16 cellular contexts compared by ENCODE assay signal in the genomic region with DNA sequence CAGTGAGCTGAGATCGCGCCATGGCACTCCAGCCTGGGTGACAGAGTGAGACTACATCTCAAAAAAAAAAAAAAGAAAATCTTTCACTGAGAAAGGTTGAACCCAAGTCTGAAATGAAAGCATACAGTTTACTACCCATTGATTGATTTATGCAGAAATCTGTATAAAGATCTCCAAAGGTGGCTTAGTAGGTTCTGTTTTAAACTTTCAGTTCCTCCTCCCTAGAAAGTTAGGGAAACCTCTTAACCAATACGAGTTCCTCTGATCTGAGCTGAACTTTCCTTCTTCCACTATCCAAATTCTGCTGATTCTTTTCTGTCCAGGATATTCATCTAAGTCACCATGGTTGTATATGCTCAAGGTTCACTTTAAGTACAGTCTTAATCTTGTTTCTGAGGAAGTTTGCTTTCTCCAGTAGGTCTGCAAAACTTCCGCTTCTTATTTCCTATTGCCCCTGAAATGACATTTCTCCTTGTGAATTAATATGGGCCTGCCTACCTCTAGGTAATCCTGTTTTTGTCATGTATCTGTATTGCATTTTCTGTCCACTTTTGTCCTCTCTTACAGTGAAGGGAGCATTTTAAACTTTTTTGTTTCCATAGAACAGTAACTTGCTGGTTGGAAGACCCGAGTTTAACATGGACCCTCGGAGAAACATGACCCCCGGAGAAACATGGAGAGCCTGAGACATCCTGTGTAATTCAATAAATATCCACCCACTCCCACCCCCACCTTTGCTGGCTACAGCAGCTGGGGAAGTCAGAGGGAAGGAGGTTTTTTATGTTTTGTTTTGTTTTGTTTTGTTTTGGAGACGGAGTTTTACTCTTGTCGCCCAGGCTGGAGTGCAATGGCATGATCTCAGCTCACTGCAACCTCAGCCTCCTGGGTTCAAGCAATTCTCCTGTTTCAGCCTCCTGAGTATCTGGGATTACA. TPM values are rescaled to one million over a fixed set of nuclear protein-coding genes. Genes with fewer than 3 reads are reported as not detected.
A peak's percentile ranks its signal among the peaks of the same experiment; 100 is the strongest.
DNase-seq lines count a peak whose midpoint lies in the region; ATAC-seq lines count a peak whose summit lies in the region.
"Had no signal": no experiment of that assay in that cellular context is flagged by ENCODE, and none has a peak within 500 bp of the region (broad histone marks: within the 10 kb centered on the region; RNA-seq: fewer than 3 reads in every experiment).

No MANE protein-coding gene starts in this region.

- H3K27me3 Mint-ChIP-seq in T-helper 2 cell treated with Interferon-gamma antibody and Interleukin-4, amounts not matched to agents 5 μg/mL and 100 μg/mL, for 36 hours (ENCODE audit: low read depth) = peaks cover 9% of the 10 kb centered on the region

- H3K9me3 Mint-ChIP-seq in T-helper 2 cell treated with Interferon-gamma antibody and Interleukin-4, amounts not matched to agents 5 μg/mL and 100 μg/mL, for 36 hours = no peaks in the 10 kb centered on the region
- H3K9me3 Mint-ChIP-seq: activated T-cell treated with anti-CD3 and anti-CD28 coated beads, Interleukin-2, amount 50 U/mL, for 72 hours had no signal

- H3K4me1 Mint-ChIP-seq in T-helper 2 cell treated with Interferon-gamma antibody and Interleukin-4, amounts not matched to agents 5 μg/mL and 100 μg/mL, for 36 hours (ENCODE audit: low read depth) = peaks cover 12% of the 10 kb centered on the region

- intact Hi-C loops in left colon (cut with DNase I, micrococcal nuclease) = no loop called here

- peak overlapping the region; percentile 0 for H3K4me3 Mint-ChIP-seq in T-helper 2 cell treated with Interferon-gamma antibody and Interleukin-4, amounts not matched to agents 5 μg/mL and 100 μg/mL, for 36 hours

- no peak for DNase-seq in T-helper 2 cell treated with Interferon-gamma antibody and Interleukin-4, amounts not matched to agents 5 μg/mL and 100 μg/mL, for 36 hours (ENCODE audit: low spot score)
- DNase-seq in T-helper 2 cell (no peak), OCI-M1 (lab: John Stamatoyannopoulos, UW) (peak; percentile 39), dermis blood vessel endothelial cell (peak; percentile 61), pons (ENCODE audit: low spot score) (peak; percentile 43), left colon (no peak), NCI-H1092 (lab: John Stamatoyannopoulos, UW) (no peak)
- DNase-seq: activated CD4-positive, alpha-beta T cell treated with anti-CD3 and anti-CD28 coated beads for 48 hours; activated T-cell treated with anti-CD3 and anti-CD28 coated beads, Interleukin-2, amount 50 U/mL, for 72 hours; amygdala; colonic mucosa; left ventricle myocardium superior; NCI-H2171; occipital lobe; stomach had no signal

- H3K36me3 Mint-ChIP-seq in T-helper 2 cell treated with Interferon-gamma antibody and Interleukin-4, amounts not matched to agents 5 μg/mL and 100 μg/mL, for 36 hours (ENCODE audit: low read depth) = no peaks in the 10 kb centered on the region

- H3K27ac Mint-ChIP-seq in T-helper 2 cell treated with Interferon-gamma antibody and Interleukin-4, amounts not matched to agents 5 μg/mL and 100 μg/mL, for 36 hours = peak overlapping the region; percentile 2
- H3K27ac Mint-ChIP-seq: activated T-cell treated with anti-CD3 and anti-CD28 coated beads, Interleukin-2, amount 50 U/mL, for 72 hours had no signal

- no peak for ATAC-seq in left colon
- ATAC-seq in GM18909 (IDR thresholded peaks at IDR 0.05; ENCODE audit: poor library complexity, unreplicated experiment) = no peak
- ATAC-seq: activated T-cell treated with anti-CD3 and anti-CD28 coated beads, Interleukin-2, amount 50 U/mL, for 72 hours; left ventricle myocardium superior had no signal

RNA-seq across cellular contexts. Expression of gene TUT4, which starts 16.7 kb away (rescaled TPM):
- total RNA-seq in dermis blood vessel endothelial cell (24.8 and 28.3 TPM in 2 replicates), left colon (10 to 100 TPM; 22.3 to 24.5 TPM)

RNA-seq across cellular contexts. Expression of gene GPX7, which starts 32.6 kb away (rescaled TPM):
- total RNA-seq in dermis blood vessel endothelial cell (7.1 and 24.3 TPM in 2 replicates), left colon (1 to 10 TPM; 1.4 to 3.0 TPM)

Comparison
In these comparisons a context has a peak if more than half of its experiments do, and no peak if none do; other contexts are left out.
1. DNase-seq: peak in OCI-M1 (single experiment), dermis blood vessel endothelial cell (single experiment) and pons (single experiment); none in T-helper 2 cell treated with Interferon-gamma antibody and Interleukin-4, amounts not matched to agents 5 μg/mL and 100 μg/mL, for 36 hours (single experiment), T-helper 2 cell (0 of 5), left colon (0 of 2) and NCI-H1092 (single experiment).